In genomic region chr9:92964981-92965758, GRCh38 we compare ENCODE assay signal across 8 cellular contexts. TPM values are rescaled to one million over a fixed set of nuclear protein-coding genes. Genes with fewer than 3 reads are reported as not detected.
A peak's percentile ranks its signal among the peaks of the same experiment; 100 is the strongest.
DNase-seq lines count a peak whose midpoint lies in the region; TF ChIP-seq lines count a peak whose summit lies in the region.

No MANE protein-coding gene starts in this region.

- WGBS in transverse colon (ENCODE audit: low coverage in 1 of 2), 2 donors, result 51% methylated on average over 19 of the region's 22 CpGs; no CpG with 5 or more reads in 1 of the 2 donors

- H3K4me3 ChIP-seq in right atrium auricular region (peak overlapping the region; percentile 14 to 28), transverse colon (peak overlapping the region in 3 of 4 donors; percentile 21 to 46 (median 25))

- H3K4me1 ChIP-seq in right atrium auricular region (no peaks in the 10 kb centered on the region), transverse colon (no peaks in the 10 kb centered on the region)

- TF ChIP-seq EP300 in transverse colon (IDR thresholded peaks at IDR 0.05; ENCODE audit: low read depth), result no peak

- H3K9me3 ChIP-seq in right atrium auricular region, result peaks cover 0 to 6% of the 10 kb centered on the region in 2 donors
- no peaks in the 10 kb centered on the region for H3K9me3 ChIP-seq in transverse colon

- TF ChIP-seq CTCF in right atrium auricular region (IDR thresholded peaks at IDR 0.05) (no peak), transverse colon (IDR thresholded peaks at IDR 0.05) (no peak), GM13977 (IDR thresholded peaks at IDR 0.05; ENCODE audit: extremely low read depth, insufficient read depth, missing control alignments) (no peak)

- in situ Hi-C loops in transverse colon (cut with MboI; ENCODE audit: low pct_ligation_motif_present in 1 of 4, low pct_unique_long_range_greater_than_20kb in 1 of 4, low sequenced_read_pairs in 3 of 4), result no loop called here
- in situ Hi-C loops in GM13977 (cut with MboI; ENCODE audit: low pct_unique_long_range_greater_than_20kb, low sequenced_read_pairs, unreplicated experiment), result no loop called here

- peak; percentile 18 for TF ChIP-seq POLR2A in transverse colon (IDR thresholded peaks at IDR 0.05)

- H3K27me3 ChIP-seq in right atrium auricular region (no peaks in the 10 kb centered on the region), transverse colon (no peaks in the 10 kb centered on the region)

- intact Hi-C loops in transverse colon (cut with DNase I; ENCODE audit: low total_unique reads), result no loop called here

- H3K36me3 ChIP-seq in right atrium auricular region (no peaks in the 10 kb centered on the region), transverse colon (no peaks in the 10 kb centered on the region)

- no peak overlapping the region for H3K27ac ChIP-seq in right atrium auricular region
- H3K27ac ChIP-seq in transverse colon, result peak overlapping the region; percentile 56 to 76 (median 72)

- DNase-seq in activated T-cell treated with anti-CD3 and anti-CD28 coated beads for 1 hour (ENCODE audit: low read depth), result peak; percentile 32
- no peak for DNase-seq in activated T-cell treated with anti-CD3 and anti-CD28 coated beads for 4 hours
- DNase-seq in UCSD-AML1 (lab: John Stamatoyannopoulos, UW; ENCODE audit: unreplicated experiment), result peak; percentile 48
- DNase-seq in right atrium auricular region (ENCODE audit: low spot score), result no peak
- DNase-seq in transverse colon, result peak; percentile 53
- DNase-seq in GOT3 (lab: John Stamatoyannopoulos, UW), result no peak
- DNase-seq in NCI-H1436 (lab: John Stamatoyannopoulos, UW), result no peak
- no peak for DNase-seq in GM13977 (ENCODE audit: low spot score)

RNA-seq across cellular contexts. Expression of gene FGD3, which starts 17.8 kb away (rescaled TPM):
- total RNA-seq in right atrium auricular region (1 to 10 TPM; 2.2 to 3.3 TPM), transverse colon (1 to 10 TPM in 3 of 4 donors, not detected in 1; 5.2 to 9.7 (median 6.0) TPM)

Comparison
In these comparisons a context has a peak if more than half of its experiments do, and no peak if none do; other contexts are left out.
1. DNase-seq: peak in activated T-cell treated with anti-CD3 and anti-CD28 coated beads for 1 hour (single experiment), UCSD-AML1 (single experiment) and transverse colon (single experiment); none in activated T-cell treated with anti-CD3 and anti-CD28 coated beads for 4 hours (single experiment), right atrium auricular region (single experiment), GOT3 (single experiment), NCI-H1436 (single experiment) and GM13977 (single experiment).
2. H3K27ac ChIP-seq: peak in transverse colon (4 of 4); none in right atrium auricular region (0 of 2).